Comparison of ENCODE assay signal across 12 cellular contexts in genomic region chr1:65458730-65459396, GRCh38. TPM values are rescaled to one million over a fixed set of nuclear protein-coding genes. Genes with fewer than 3 reads are reported as not detected.
DNase-seq lines count a peak whose midpoint lies in the region; ATAC-seq and TF ChIP-seq lines count a peak whose summit lies in the region.
"Had no signal": no experiment of that assay in that cellular context is flagged by ENCODE, and none has a peak within 500 bp of the region (broad histone marks: within the 10 kb centered on the region; RNA-seq: fewer than 3 reads in every experiment).

No MANE protein-coding gene starts in this region.

- DNase-seq in activated CD8-positive, alpha-beta memory T cell treated with anti-CD3 and anti-CD28 coated beads, Interleukin-2, amount 10 ng/mL, durations not matched to agents 7 days and 5 days, result no peak
- no peak for DNase-seq in activated CD8-positive, alpha-beta memory T cell treated with anti-CD3 and anti-CD28 coated beads for 24 hours
- DNase-seq in WTC11 (ENCODE audit: low spot score) (no peak), osteoblast (ENCODE audit: insufficient read length, low spot score, missing footprints) (peak; percentile 91), T1000 (lab: John Stamatoyannopoulos, UW) (no peak), NOMO-1 treated with dmso at 0.1 percent for 144 hours (lab: John Stamatoyannopoulos, UW; ENCODE audit: unreplicated experiment) (no peak), NCI-H1930 (lab: John Stamatoyannopoulos, UW) (no peak)
- DNase-seq: activated CD8-positive, alpha-beta memory T cell treated with anti-CD3 and anti-CD28 coated beads, Interleukin-2, amount 50 U/mL, for 48 hours; GF-D8; heart right ventricle had no signal

- H3K79me2 ChIP-seq in osteoblast (ENCODE audit: insufficient read depth, low read length), result no peaks in the 10 kb centered on the region

- ATAC-seq in activated CD8-positive, alpha-beta memory T cell treated with anti-CD3 and anti-CD28 coated beads, Interleukin-2, amount 10 ng/mL, durations not matched to agents 7 days and 5 days, result peak; percentile 16
- ATAC-seq in HG02870 (IDR thresholded peaks at IDR 0.05; ENCODE audit: unreplicated experiment) (peak; percentile 14), WTC11 (peak; percentile 43)

- no peaks in the 10 kb centered on the region for H4K20me1 ChIP-seq in osteoblast (ENCODE audit: insufficient read depth, low read length)

- H3K4me1 ChIP-seq in osteoblast (ENCODE audit: insufficient read depth, low read length), result peaks cover 11% of the 10 kb centered on the region
- H3K4me1 ChIP-seq: heart right ventricle had no signal

- H3K27ac ChIP-seq in osteoblast (ENCODE audit: low read depth, low read length), result peak overlapping the region; percentile 10
- H3K27ac ChIP-seq: heart right ventricle had no signal

- CTCF ChIA-PET in activated CD8-positive, alpha-beta memory T cell treated with anti-CD3 and anti-CD28 coated beads, Interleukin-2, amount 10 ng/mL, durations not matched to agents 7 days and 5 days (lab: Charles Lee), result interaction anchor here (0.6 to 2.3 kb wide), 26 partner anchors 13 to 396 kb away, joined by 3 to 23 read pairs (median 4); partner anchors contain the start of genes LEPR and LEPROT
- CTCF ChIA-PET in WTC11 (lab: Charles Lee), result interaction anchor here (0.6 to 3.7 kb wide), 45 partner anchors 9 to 498 kb away, joined by 3 to 76 read pairs (median 4); partner anchors contain the start of genes DNAJC6, LEPR and LEPROT

- H3K27ac Mint-ChIP-seq in activated CD8-positive, alpha-beta memory T cell treated with anti-CD3 and anti-CD28 coated beads, Interleukin-2, amount 10 ng/mL, durations not matched to agents 7 days and 5 days, result no peak overlapping the region
- H3K27ac Mint-ChIP-seq in WTC11, result peak overlapping the region; percentile 53; the same call in 1 of the 2 replicates
- H3K27ac Mint-ChIP-seq: progenitor cell of endocrine pancreas had no signal

- H2AFZ ChIP-seq in osteoblast (ENCODE audit: low read length), result no peak overlapping the region

- H3K27me3 ChIP-seq in osteoblast (ENCODE audit: insufficient read depth, low read length), result no peaks in the 10 kb centered on the region
- H3K27me3 ChIP-seq: heart right ventricle had no signal

- H3K36me3 ChIP-seq in osteoblast (ENCODE audit: insufficient read depth, low read length), result no peaks in the 10 kb centered on the region
- H3K36me3 ChIP-seq: heart right ventricle had no signal

- peaks cover 7% of the 10 kb centered on the region for H3K36me3 Mint-ChIP-seq in activated CD8-positive, alpha-beta memory T cell treated with anti-CD3 and anti-CD28 coated beads, Interleukin-2, amount 10 ng/mL, durations not matched to agents 7 days and 5 days
- peaks cover 19% of the 10 kb centered on the region for H3K36me3 Mint-ChIP-seq in WTC11

- H3K4me3 ChIP-seq in osteoblast (ENCODE audit: insufficient read depth, low read length), result no peak overlapping the region
- H3K4me3 ChIP-seq: heart right ventricle had no signal

- TF ChIP-seq CTCF in WTC11 (IDR thresholded peaks at IDR 0.05), result no peak
- TF ChIP-seq CTCF in osteoblast (IDR thresholded peaks at IDR 0.05; ENCODE audit: extremely low read depth, low read depth, low read length), result no peak

- H3K4me2 ChIP-seq in osteoblast (ENCODE audit: insufficient read depth, low read length), result no peak overlapping the region

- peaks cover 22% of the 10 kb centered on the region for H3K4me1 Mint-ChIP-seq in activated CD8-positive, alpha-beta memory T cell treated with anti-CD3 and anti-CD28 coated beads, Interleukin-2, amount 10 ng/mL, durations not matched to agents 7 days and 5 days
- H3K4me1 Mint-ChIP-seq in WTC11, result peaks cover 28% of the 10 kb centered on the region

- H3K9me3 Mint-ChIP-seq in activated CD8-positive, alpha-beta memory T cell treated with anti-CD3 and anti-CD28 coated beads, Interleukin-2, amount 10 ng/mL, durations not matched to agents 7 days and 5 days (ENCODE audit: low read depth), result no peaks in the 10 kb centered on the region
- peaks cover 38% of the 10 kb centered on the region for H3K9me3 Mint-ChIP-seq in WTC11

- H3K4me3 Mint-ChIP-seq in activated CD8-positive, alpha-beta memory T cell treated with anti-CD3 and anti-CD28 coated beads, Interleukin-2, amount 10 ng/mL, durations not matched to agents 7 days and 5 days, result no peak overlapping the region
- H3K4me3 Mint-ChIP-seq in WTC11, result no peak overlapping the region

- H3K27me3 Mint-ChIP-seq in activated CD8-positive, alpha-beta memory T cell treated with anti-CD3 and anti-CD28 coated beads, Interleukin-2, amount 10 ng/mL, durations not matched to agents 7 days and 5 days, result peaks cover 3% of the 10 kb centered on the region
- H3K27me3 Mint-ChIP-seq in WTC11 (ENCODE audit: low read depth), result no peaks in the 10 kb centered on the region; the same call in 1 of the 2 replicates
- H3K27me3 Mint-ChIP-seq: progenitor cell of endocrine pancreas had no signal

- POLR2A ChIA-PET in WTC11 (lab: Charles Lee), result interaction anchor here (0.8 to 1.1 kb wide), 2 partner anchors 28 to 39 kb away, joined by 3 read pairs; partner anchors contain the start of genes LEPR and LEPROT

- H3K9me3 ChIP-seq in osteoblast (ENCODE audit: low read depth, low read length), result no peaks in the 10 kb centered on the region

TF ChIP-seq in WTC11, 78 proteins besides CTCF, POLR2A, EP300 and RAD21 (continues in another document):
- TF ChIP-seq NR3C1 (CRISPR knock-in tag; conservative IDR thresholded peaks at IDR 0.05; ENCODE audit: low read depth) (no peak), SOX15 (CRISPR knock-in tag; IDR thresholded peaks at IDR 0.05) (no peak), FOXK1 (CRISPR knock-in tag; IDR thresholded peaks at IDR 0.05) (no peak), MXD4 (CRISPR knock-in tag; IDR thresholded peaks at IDR 0.05; ENCODE audit: borderline replicate concordance) (no peak), ELF4 (CRISPR knock-in tag; IDR thresholded peaks at IDR 0.05; ENCODE audit: low read depth) (no peak), FOXP4 (CRISPR knock-in tag; IDR thresholded peaks at IDR 0.05) (no peak), ZNF532 (CRISPR knock-in tag; IDR thresholded peaks at IDR 0.05; ENCODE audit: borderline replicate concordance) (no peak), KAT7 (CRISPR knock-in tag; IDR thresholded peaks at IDR 0.05; ENCODE audit: borderline replicate concordance) (no peak)

RNA-seq across cellular contexts. Expression of gene LEPR, which starts 38.4 kb away (rescaled TPM):
- 1 to 10 TPM; 2.2 to 3.7 TPM for total RNA-seq in activated CD8-positive, alpha-beta memory T cell treated with anti-CD3 and anti-CD28 coated beads, Interleukin-2, amount 10 ng/mL, durations not matched to agents 7 days and 5 days
- 5.3 to 6.5 TPM (median 5.6 TPM) in 3 replicates for total RNA-seq in WTC11 (2021)
- 169 and 235 TPM in 2 replicates for total RNA-seq in osteoblast

RNA-seq across cellular contexts. Expression of gene LEPROT, which starts 38.4 kb away (rescaled TPM):
- 10 to 100 TPM; 23.8 to 27.3 TPM for total RNA-seq in activated CD8-positive, alpha-beta memory T cell treated with anti-CD3 and anti-CD28 coated beads, Interleukin-2, amount 10 ng/mL, durations not matched to agents 7 days and 5 days
- 18.1 to 23.0 TPM (median 18.1 TPM) in 3 replicates for total RNA-seq in WTC11 (2021)
- total RNA-seq in osteoblast, result 87.9 and 111 TPM in 2 replicates

Comparison
In these comparisons a context has a peak if more than half of its experiments do, and no peak if none do; other contexts are left out.
1. RNA of gene LEPR, which starts 38.4 kb away (total RNA-seq): 169 to 235 TPM in osteoblast; 5.3 to 6.5 TPM in WTC11 and 2.2 to 3.7 TPM in activated CD8-positive, alpha-beta memory T cell treated with anti-CD3 and anti-CD28 coated beads, Interleukin-2, amount 10 ng/mL, durations not matched to agents 7 days and 5 days; every median in the first group is over 10 times any median in the second.
2. Peak in every context shown above with its lines, with median percentiles within 50 percentile points of each other: ATAC-seq.